1 cellular context compared by ENCODE assay signal in the genomic region with DNA sequence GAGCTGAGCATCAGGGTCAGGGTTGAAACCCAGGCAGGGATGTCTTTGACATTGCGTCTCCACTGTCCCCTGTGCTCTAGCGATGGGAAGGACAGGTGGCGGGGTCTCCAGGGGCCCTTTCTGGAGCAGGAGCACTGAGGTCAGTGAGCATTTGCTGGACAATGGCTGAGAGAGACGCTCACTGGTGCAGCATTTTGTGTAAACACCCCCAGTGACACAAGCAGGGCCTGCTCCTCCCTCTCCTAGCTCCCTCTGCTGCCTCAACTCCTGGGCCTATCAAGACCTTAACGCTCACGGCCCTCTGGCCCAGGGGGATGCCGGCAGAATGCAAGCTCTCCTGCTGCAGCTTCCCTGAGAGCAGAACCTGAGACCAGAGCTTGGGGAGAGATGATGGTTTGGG.
TF ChIP-seq lines count a peak whose summit lies in the region.

No MANE protein-coding gene starts in this region.

TF ChIP-seq in K562, 482 proteins besides CTCF, POLR2A, EP300 and RAD21:
- TF ChIP-seq BRCA1 (IDR thresholded peaks at IDR 0.05) = no peak
- TF ChIP-seq BRCA1 (CRISPR knock-in tag; IDR thresholded peaks at IDR 0.05) = no peak
- TF ChIP-seq XRCC4 (IDR thresholded peaks at IDR 0.05; ENCODE audit: extremely low read depth, insufficient read depth, insufficient read length) = no peak
- TF ChIP-seq, protein P1, sequence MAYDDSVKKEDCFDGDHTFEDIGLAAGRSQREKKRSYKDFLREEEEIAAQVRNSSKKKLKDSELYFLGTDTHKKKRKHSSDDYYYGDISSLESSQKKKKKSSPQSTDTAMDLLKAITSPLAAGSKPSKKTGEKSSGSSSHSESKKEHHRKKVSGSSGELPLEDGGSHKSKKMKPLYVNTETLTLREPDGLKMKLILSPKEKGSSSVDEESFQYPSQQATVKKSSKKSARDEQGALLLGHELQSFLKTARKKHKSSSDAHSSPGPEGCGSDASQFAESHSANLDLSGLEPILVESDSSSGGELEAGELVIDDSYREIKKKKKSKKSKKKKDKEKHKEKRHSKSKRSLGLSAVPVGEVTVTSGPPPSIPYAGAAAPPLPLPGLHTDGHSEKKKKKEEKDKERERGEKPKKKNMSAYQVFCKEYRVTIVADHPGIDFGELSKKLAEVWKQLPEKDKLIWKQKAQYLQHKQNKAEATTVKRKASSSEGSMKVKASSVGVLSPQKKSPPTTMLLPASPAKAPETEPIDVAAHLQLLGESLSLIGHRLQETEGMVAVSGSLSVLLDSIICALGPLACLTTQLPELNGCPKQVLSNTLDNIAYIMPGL (CRISPR knock-in tag; IDR thresholded peaks at IDR 0.05) = no peak
- TF ChIP-seq, protein P2, sequence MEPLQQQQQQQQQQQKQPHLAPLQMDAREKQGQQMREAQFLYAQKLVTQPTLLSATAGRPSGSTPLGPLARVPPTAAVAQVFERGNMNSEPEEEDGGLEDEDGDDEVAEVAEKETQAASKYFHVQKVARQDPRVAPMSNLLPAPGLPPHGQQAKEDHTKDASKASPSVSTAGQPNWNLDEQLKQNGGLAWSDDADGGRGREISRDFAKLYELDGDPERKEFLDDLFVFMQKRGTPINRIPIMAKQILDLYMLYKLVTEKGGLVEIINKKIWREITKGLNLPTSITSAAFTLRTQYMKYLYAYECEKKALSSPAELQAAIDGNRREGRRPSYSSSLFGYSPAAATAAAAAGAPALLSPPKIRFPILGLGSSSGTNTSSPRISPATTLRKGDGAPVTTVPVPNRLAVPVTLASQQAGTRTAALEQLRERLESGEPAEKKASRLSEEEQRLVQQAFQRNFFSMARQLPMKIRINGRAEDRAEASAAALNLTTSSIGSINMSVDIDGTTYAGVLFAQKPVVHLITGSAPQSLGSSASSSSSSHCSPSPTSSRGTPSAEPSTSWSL (CRISPR knock-in tag; IDR thresholded peaks at IDR 0.05; ENCODE audit: borderline replicate concordance) = no peak
- TF ChIP-seq RUNX1 (IDR thresholded peaks at IDR 0.05; ENCODE audit: low read depth) = no peak
- TF ChIP-seq ZNF717 (CRISPR knock-in tag; IDR thresholded peaks at IDR 0.05) = no peak
